In the genomic region with DNA sequence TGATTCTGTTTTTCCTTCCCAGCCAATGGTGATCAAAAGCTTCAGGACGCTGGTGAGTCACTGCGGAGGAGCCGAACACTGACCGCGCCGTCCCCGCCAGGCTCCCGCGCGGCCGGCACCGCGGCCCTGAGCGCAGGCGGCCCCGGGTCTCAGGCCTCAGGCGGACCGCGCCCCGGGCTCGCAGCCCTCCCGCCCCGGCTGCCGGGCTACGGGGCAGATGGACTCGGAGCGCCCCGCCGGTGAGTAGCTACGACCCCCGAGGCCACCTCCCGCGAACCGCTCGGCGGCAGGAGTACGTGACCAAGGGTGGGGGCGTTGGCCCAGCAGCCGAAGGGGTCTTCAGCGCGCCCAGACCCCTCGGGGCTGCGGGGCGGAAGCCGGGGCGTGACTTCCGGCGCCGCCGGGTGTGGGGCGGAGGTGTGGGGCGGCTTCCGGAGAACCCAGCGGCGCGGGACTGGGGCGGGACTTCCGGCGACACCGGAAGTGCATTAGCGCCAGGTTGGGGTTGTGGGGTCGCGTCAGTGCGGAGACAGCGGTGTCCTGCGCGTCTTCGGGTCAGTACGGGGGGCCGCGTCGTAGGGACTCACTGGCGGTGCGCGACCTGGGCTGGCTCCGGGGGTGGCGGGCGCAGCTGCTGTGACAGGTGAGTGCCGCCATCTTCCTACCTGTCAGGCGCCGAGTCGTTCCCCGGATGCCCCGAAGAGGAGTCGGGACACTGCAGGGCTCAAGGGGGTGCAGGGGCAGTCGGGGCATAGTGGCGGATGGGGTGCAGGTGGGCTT, we compare ENCODE assay signal across 1 cellular context.
A peak's percentile ranks its signal among the peaks of the same experiment; 100 is the strongest.
TF ChIP-seq lines count a peak whose summit lies in the region.

A gene with protein sequence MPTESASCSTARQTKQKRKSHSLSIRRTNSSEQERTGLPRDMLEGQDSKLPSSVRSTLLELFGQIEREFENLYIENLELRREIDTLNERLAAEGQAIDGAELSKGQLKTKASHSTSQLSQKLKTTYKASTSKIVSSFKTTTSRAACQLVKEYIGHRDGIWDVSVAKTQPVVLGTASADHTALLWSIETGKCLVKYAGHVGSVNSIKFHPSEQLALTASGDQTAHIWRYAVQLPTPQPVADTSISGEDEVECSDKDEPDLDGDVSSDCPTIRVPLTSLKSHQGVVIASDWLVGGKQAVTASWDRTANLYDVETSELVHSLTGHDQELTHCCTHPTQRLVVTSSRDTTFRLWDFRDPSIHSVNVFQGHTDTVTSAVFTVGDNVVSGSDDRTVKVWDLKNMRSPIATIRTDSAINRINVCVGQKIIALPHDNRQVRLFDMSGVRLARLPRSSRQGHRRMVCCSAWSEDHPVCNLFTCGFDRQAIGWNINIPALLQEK (plus strand): TSS at position 60 of the 780 bp plus-strand sequence. CDS start 15,771 bp downstream, outside the sequence.

TF ChIP-seq in K562, 482 proteins besides CTCF, POLR2A, EP300 and RAD21 (continued from another document and continues in another):
- TF ChIP-seq, protein P1, sequence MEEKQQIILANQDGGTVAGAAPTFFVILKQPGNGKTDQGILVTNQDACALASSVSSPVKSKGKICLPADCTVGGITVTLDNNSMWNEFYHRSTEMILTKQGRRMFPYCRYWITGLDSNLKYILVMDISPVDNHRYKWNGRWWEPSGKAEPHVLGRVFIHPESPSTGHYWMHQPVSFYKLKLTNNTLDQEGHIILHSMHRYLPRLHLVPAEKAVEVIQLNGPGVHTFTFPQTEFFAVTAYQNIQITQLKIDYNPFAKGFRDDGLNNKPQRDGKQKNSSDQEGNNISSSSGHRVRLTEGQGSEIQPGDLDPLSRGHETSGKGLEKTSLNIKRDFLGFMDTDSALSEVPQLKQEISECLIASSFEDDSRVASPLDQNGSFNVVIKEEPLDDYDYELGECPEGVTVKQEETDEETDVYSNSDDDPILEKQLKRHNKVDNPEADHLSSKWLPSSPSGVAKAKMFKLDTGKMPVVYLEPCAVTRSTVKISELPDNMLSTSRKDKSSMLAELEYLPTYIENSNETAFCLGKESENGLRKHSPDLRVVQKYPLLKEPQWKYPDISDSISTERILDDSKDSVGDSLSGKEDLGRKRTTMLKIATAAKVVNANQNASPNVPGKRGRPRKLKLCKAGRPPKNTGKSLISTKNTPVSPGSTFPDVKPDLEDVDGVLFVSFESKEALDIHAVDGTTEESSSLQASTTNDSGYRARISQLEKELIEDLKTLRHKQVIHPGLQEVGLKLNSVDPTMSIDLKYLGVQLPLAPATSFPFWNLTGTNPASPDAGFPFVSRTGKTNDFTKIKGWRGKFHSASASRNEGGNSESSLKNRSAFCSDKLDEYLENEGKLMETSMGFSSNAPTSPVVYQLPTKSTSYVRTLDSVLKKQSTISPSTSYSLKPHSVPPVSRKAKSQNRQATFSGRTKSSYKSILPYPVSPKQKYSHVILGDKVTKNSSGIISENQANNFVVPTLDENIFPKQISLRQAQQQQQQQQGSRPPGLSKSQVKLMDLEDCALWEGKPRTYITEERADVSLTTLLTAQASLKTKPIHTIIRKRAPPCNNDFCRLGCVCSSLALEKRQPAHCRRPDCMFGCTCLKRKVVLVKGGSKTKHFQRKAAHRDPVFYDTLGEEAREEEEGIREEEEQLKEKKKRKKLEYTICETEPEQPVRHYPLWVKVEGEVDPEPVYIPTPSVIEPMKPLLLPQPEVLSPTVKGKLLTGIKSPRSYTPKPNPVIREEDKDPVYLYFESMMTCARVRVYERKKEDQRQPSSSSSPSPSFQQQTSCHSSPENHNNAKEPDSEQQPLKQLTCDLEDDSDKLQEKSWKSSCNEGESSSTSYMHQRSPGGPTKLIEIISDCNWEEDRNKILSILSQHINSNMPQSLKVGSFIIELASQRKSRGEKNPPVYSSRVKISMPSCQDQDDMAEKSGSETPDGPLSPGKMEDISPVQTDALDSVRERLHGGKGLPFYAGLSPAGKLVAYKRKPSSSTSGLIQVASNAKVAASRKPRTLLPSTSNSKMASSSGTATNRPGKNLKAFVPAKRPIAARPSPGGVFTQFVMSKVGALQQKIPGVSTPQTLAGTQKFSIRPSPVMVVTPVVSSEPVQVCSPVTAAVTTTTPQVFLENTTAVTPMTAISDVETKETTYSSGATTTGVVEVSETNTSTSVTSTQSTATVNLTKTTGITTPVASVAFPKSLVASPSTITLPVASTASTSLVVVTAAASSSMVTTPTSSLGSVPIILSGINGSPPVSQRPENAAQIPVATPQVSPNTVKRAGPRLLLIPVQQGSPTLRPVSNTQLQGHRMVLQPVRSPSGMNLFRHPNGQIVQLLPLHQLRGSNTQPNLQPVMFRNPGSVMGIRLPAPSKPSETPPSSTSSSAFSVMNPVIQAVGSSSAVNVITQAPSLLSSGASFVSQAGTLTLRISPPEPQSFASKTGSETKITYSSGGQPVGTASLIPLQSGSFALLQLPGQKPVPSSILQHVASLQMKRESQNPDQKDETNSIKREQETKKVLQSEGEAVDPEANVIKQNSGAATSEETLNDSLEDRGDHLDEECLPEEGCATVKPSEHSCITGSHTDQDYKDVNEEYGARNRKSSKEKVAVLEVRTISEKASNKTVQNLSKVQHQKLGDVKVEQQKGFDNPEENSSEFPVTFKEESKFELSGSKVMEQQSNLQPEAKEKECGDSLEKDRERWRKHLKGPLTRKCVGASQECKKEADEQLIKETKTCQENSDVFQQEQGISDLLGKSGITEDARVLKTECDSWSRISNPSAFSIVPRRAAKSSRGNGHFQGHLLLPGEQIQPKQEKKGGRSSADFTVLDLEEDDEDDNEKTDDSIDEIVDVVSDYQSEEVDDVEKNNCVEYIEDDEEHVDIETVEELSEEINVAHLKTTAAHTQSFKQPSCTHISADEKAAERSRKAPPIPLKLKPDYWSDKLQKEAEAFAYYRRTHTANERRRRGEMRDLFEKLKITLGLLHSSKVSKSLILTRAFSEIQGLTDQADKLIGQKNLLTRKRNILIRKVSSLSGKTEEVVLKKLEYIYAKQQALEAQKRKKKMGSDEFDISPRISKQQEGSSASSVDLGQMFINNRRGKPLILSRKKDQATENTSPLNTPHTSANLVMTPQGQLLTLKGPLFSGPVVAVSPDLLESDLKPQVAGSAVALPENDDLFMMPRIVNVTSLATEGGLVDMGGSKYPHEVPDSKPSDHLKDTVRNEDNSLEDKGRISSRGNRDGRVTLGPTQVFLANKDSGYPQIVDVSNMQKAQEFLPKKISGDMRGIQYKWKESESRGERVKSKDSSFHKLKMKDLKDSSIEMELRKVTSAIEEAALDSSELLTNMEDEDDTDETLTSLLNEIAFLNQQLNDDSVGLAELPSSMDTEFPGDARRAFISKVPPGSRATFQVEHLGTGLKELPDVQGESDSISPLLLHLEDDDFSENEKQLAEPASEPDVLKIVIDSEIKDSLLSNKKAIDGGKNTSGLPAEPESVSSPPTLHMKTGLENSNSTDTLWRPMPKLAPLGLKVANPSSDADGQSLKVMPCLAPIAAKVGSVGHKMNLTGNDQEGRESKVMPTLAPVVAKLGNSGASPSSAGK (IDR thresholded peaks at IDR 0.05) = peak; percentile 54; the same call in 1 of the 2 replicates
- TF ChIP-seq DIDO1 (tag; IDR thresholded peaks at IDR 0.05; ENCODE audit: low read depth) (peak; percentile 82), GATAD2A (IDR thresholded peaks at IDR 0.05) (peak; percentile 89; the same call in 1 of the 2 replicates), RB1 (IDR thresholded peaks at IDR 0.05; ENCODE audit: low read depth) (peak; percentile 76), RBM34 (IDR thresholded peaks at IDR 0.05; ENCODE audit: borderline replicate concordance, insufficient read depth, low read length) (peak; percentile 84; the same call in 1 of the 2 replicates), KAT7 (CRISPR knock-in tag; IDR thresholded peaks at IDR 0.05; ENCODE audit: borderline replicate concordance) (peak; percentile 66; the same call in 1 of the 2 replicates), HLTF (IDR thresholded peaks at IDR 0.05) (peak; percentile 39; the same call in 1 of the 2 replicates), ILF3 (IDR thresholded peaks at IDR 0.05; ENCODE audit: borderline replicate concordance) (0 out of 2 replicates have a peak, but pooled peaks have one; percentile 65), ATF1 (CRISPR knock-in tag; IDR thresholded peaks at IDR 0.05) (no peak; the same call in 1 of the 2 replicates), ATF1 (tag; IDR thresholded peaks at IDR 0.05) (peak; percentile 72), HNRNPK (IDR thresholded peaks at IDR 0.05; ENCODE audit: low read depth, low read length, poor library complexity, severe bottlenecking) (peak; percentile 13), BDP1 (IDR thresholded peaks at IDR 0.05; ENCODE audit: insufficient read depth, insufficient read length) (no peak), ZNF699 (CRISPR knock-in tag; IDR thresholded peaks at IDR 0.05; ENCODE audit: insufficient replicate concordance) (no peak), SAP30 (IDR thresholded peaks at IDR 0.05; ENCODE audit: borderline replicate concordance, insufficient read depth, low read depth, low read length, poor library complexity, severe bottlenecking) (peak; percentile 53), NRF1 (conservative IDR thresholded peaks at IDR 0.05 in 1 of 2, IDR thresholded peaks at IDR 0.05 in 1 of 2) (peak; percentile 38 to 51; a peak in 3 of 4 replicates)
- TF ChIP-seq, protein P2, sequence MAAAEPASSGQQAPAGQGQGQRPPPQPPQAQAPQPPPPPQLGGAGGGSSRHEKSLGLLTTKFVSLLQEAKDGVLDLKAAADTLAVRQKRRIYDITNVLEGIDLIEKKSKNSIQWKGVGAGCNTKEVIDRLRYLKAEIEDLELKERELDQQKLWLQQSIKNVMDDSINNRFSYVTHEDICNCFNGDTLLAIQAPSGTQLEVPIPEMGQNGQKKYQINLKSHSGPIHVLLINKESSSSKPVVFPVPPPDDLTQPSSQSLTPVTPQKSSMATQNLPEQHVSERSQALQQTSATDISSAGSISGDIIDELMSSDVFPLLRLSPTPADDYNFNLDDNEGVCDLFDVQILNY (CRISPR knock-in tag; IDR thresholded peaks at IDR 0.05) = peak; percentile 29; the same call in 1 of the 2 replicates
- TF ChIP-seq, protein P3, sequence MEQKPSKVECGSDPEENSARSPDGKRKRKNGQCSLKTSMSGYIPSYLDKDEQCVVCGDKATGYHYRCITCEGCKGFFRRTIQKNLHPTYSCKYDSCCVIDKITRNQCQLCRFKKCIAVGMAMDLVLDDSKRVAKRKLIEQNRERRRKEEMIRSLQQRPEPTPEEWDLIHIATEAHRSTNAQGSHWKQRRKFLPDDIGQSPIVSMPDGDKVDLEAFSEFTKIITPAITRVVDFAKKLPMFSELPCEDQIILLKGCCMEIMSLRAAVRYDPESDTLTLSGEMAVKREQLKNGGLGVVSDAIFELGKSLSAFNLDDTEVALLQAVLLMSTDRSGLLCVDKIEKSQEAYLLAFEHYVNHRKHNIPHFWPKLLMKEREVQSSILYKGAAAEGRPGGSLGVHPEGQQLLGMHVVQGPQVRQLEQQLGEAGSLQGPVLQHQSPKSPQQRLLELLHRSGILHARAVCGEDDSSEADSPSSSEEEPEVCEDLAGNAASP (IDR thresholded peaks at IDR 0.05) = no peak
- TF ChIP-seq, protein P4, sequence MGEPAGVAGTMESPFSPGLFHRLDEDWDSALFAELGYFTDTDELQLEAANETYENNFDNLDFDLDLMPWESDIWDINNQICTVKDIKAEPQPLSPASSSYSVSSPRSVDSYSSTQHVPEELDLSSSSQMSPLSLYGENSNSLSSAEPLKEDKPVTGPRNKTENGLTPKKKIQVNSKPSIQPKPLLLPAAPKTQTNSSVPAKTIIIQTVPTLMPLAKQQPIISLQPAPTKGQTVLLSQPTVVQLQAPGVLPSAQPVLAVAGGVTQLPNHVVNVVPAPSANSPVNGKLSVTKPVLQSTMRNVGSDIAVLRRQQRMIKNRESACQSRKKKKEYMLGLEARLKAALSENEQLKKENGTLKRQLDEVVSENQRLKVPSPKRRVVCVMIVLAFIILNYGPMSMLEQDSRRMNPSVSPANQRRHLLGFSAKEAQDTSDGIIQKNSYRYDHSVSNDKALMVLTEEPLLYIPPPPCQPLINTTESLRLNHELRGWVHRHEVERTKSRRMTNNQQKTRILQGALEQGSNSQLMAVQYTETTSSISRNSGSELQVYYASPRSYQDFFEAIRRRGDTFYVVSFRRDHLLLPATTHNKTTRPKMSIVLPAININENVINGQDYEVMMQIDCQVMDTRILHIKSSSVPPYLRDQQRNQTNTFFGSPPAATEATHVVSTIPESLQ (CRISPR knock-in tag; IDR thresholded peaks at IDR 0.05) = no peak
